Comparison of ENCODE assay signal across 8 cellular contexts in genomic region chr5:6379246-6379645, GRCh38. TPM values are rescaled to one million over a fixed set of nuclear protein-coding genes. Genes with fewer than 3 reads are reported as not detected.
DNase-seq lines count a peak whose midpoint lies in the region; TF ChIP-seq lines count a peak whose summit lies in the region.

No MANE protein-coding gene starts in this region.

- no peaks in the 10 kb centered on the region for H3K9me3 ChIP-seq in Loucy (ENCODE audit: insufficient read depth, low read depth, low read length)
- H3K9me3 ChIP-seq in osteoblast (ENCODE audit: low read depth, low read length) = no peaks in the 10 kb centered on the region
- no peaks in the 10 kb centered on the region for H3K9me3 ChIP-seq in WERI-Rb-1 (ENCODE audit: severe bottlenecking)

- H3K4me1 Mint-ChIP-seq in Calu3 (ENCODE audit: low read depth, unreplicated experiment) = peaks cover 15% of the 10 kb centered on the region

- peaks cover 41% of the 10 kb centered on the region for H3K36me3 Mint-ChIP-seq in Calu3 (ENCODE audit: insufficient read depth, unreplicated experiment)

- peak overlapping the region; percentile 90 for H3K9ac ChIP-seq in Loucy (ENCODE audit: low read depth, low read length, poor library complexity, severe bottlenecking)

- peaks cover 13% of the 10 kb centered on the region for H3K27me3 Mint-ChIP-seq in Calu3 (ENCODE audit: unreplicated experiment)

- H3K4me3 Mint-ChIP-seq in Calu3 (ENCODE audit: low read depth, unreplicated experiment) = peak overlapping the region; percentile 96

- DNase-seq in Calu3 (no peak), cerebellar cortex (ENCODE audit: low spot score) (peak; percentile 5), osteoblast (ENCODE audit: insufficient read length, low spot score, missing footprints) (no peak), WERI-Rb-1 (no peak), GM10266 (ENCODE audit: extremely low spot score) (no peak), cortex of kidney (lab: John Stamatoyannopoulos, UW) (no peak), NOMO-1 treated with DMSO at 0.1 percent for 48 hours (lab: John Stamatoyannopoulos, UW; ENCODE audit: unreplicated experiment) (no peak)

- no peaks in the 10 kb centered on the region for H3K27me3 ChIP-seq in Loucy (ENCODE audit: insufficient read depth, low read length, poor library complexity, severe bottlenecking)
- no peaks in the 10 kb centered on the region for H3K27me3 ChIP-seq in osteoblast (ENCODE audit: insufficient read depth, low read length)
- H3K27me3 ChIP-seq in WERI-Rb-1 (ENCODE audit: insufficient read depth, low read depth, severe bottlenecking) = no peaks in the 10 kb centered on the region

- H3K9me2 ChIP-seq in Loucy (replicated peaks; ENCODE audit: low read depth, low read length) = no peaks in the 10 kb centered on the region

- H3K9me3 Mint-ChIP-seq in Calu3 (ENCODE audit: low read depth, unreplicated experiment) = no peaks in the 10 kb centered on the region

- CTCF ChIA-PET in Calu3 (lab: Charles Lee) = no interaction called here

- peak overlapping the region; percentile 98 for H3K4me3 ChIP-seq in Loucy (ENCODE audit: low read length, poor library complexity, severe bottlenecking)
- H3K4me3 ChIP-seq in osteoblast (ENCODE audit: insufficient read depth, low read length) = no peak overlapping the region
- no peak overlapping the region for H3K4me3 ChIP-seq in WERI-Rb-1 (ENCODE audit: low read depth, low read length)

- H3K27ac Mint-ChIP-seq in Calu3 (ENCODE audit: unreplicated experiment) = peak overlapping the region; percentile 94

- peak overlapping the region; percentile 94 for H2AFZ ChIP-seq in Loucy (ENCODE audit: low read length)
- H2AFZ ChIP-seq in osteoblast (ENCODE audit: low read length) = peak overlapping the region; percentile 95

- H3K27ac ChIP-seq in osteoblast (ENCODE audit: low read depth, low read length) (no peak overlapping the region), WERI-Rb-1 (no peak overlapping the region)

- TF ChIP-seq CTCF in Calu3 (IDR thresholded peaks at IDR 0.05; ENCODE audit: unreplicated experiment) (no peak), Loucy (conservative IDR thresholded peaks at IDR 0.05; ENCODE audit: low read length) (no peak), osteoblast (IDR thresholded peaks at IDR 0.05; ENCODE audit: extremely low read depth, low read depth, low read length) (no peak), WERI-Rb-1 (IDR thresholded peaks at IDR 0.05; ENCODE audit: low read depth, low read length) (no peak), GM10266 (IDR thresholded peaks at IDR 0.05; ENCODE audit: control insufficient read depth, insufficient read depth, low read depth, missing control alignments) (no peak)

- intact Hi-C loops in Calu3 (cut with micrococcal nuclease; ENCODE audit: unreplicated experiment) = loop anchor here (5.0 kb wide), 1 partner anchor 198 kb away; no protein-coding TSS in a partner anchor

- no peaks in the 10 kb centered on the region for H3F3A ChIP-seq in Loucy (ENCODE audit: low read depth)

- BruUV-seq in Calu3 (replicated peaks; lab: Mats Ljungman, UMichigan) = no TSS peak

- H3K4me2 ChIP-seq in Loucy (ENCODE audit: low read depth, low read length, poor library complexity, severe bottlenecking) = peak overlapping the region; percentile 87
- peak overlapping the region; percentile 90 for H3K4me2 ChIP-seq in osteoblast (ENCODE audit: insufficient read depth, low read length)

- H3K4me1 ChIP-seq in Loucy (ENCODE audit: insufficient read depth, low read length, poor library complexity, severe bottlenecking) (peaks cover 34% of the 10 kb centered on the region), osteoblast (ENCODE audit: insufficient read depth, low read length) (peaks cover 14% of the 10 kb centered on the region)

- H3K79me2 ChIP-seq in Loucy (ENCODE audit: insufficient read depth, low read length) = peaks cover 49% of the 10 kb centered on the region
- H3K79me2 ChIP-seq in osteoblast (ENCODE audit: insufficient read depth, low read length) = peaks cover 43% of the 10 kb centered on the region

- H4K20me1 ChIP-seq in Loucy (ENCODE audit: insufficient read depth, low read length, poor library complexity, severe bottlenecking) (peaks cover 24% of the 10 kb centered on the region), osteoblast (ENCODE audit: insufficient read depth, low read length) (peaks cover 22% of the 10 kb centered on the region)

- H3K36me3 ChIP-seq in Loucy (ENCODE audit: insufficient read depth, low read length) (peaks cover 13% of the 10 kb centered on the region; the same call in 1 of the 2 replicates), osteoblast (ENCODE audit: insufficient read depth, low read length) (peaks cover 26% of the 10 kb centered on the region), WERI-Rb-1 (peaks cover 28% of the 10 kb centered on the region)

RNA-seq across cellular contexts. Expression of gene MED10, which starts 0.9 kb away (rescaled TPM):
- 33.6 and 39.9 TPM in 2 replicates for total RNA-seq in Calu3 (2022)
- total RNA-seq in osteoblast = 12.4 and 13.4 TPM in 2 replicates
